ENCODE assay signal across 23 cellular contexts in genomic region chr2:10502803-10503107, GRCh38. TPM values are rescaled to one million over a fixed set of nuclear protein-coding genes. Genes with fewer than 3 reads are reported as not detected.
A peak's percentile ranks its signal among the peaks of the same experiment; 100 is the strongest.
DNase-seq lines count a peak whose midpoint lies in the region; ATAC-seq, FAIRE-seq and TF ChIP-seq lines count a peak whose summit lies in the region.
"Had no signal": no experiment of that assay in that cellular context is flagged by ENCODE, and none has a peak within 500 bp of the region (broad histone marks: within the 10 kb centered on the region; RNA-seq: fewer than 3 reads in every experiment).

No MANE protein-coding gene starts in this region.

- H3K79me1 ChIP-seq in H1 (ENCODE audit: low read depth, low read length) (no peaks in the 10 kb centered on the region; the same call in 1 of the 2 replicates), neuronal stem cell (ENCODE audit: low read depth, low read length) (no peaks in the 10 kb centered on the region)

- no peak for TF ChIP-seq POLR2A in H1 (IDR thresholded peaks at IDR 0.05; ENCODE audit: control extremely low read depth in 1 of 2, low read depth in 2 of 2, low read length in 2 of 2)

- no peak overlapping the region for H2BK5ac ChIP-seq in H1 (ENCODE audit: low read depth, low read length)
- H2BK5ac ChIP-seq in neuronal stem cell (ENCODE audit: low read length), result no peak overlapping the region

- H3F3A ChIP-seq in smooth muscle cell (ENCODE audit: low read depth), result no peaks in the 10 kb centered on the region

- intact Hi-C loops in Right ventricle myocardium superior (cut with DNase I), result no loop called here
- intact Hi-C loops in mammary epithelial cell (cut with micrococcal nuclease), result no loop called here

- no peak overlapping the region for H3K4me2 ChIP-seq in H1 (ENCODE audit: insufficient read depth in 1 of 2, low read depth in 2 of 2, low read length in 2 of 2)
- H3K4me2 ChIP-seq in neuronal stem cell (ENCODE audit: insufficient read depth, low read length, poor library complexity, severe bottlenecking), result no peak overlapping the region
- no peak overlapping the region for H3K4me2 ChIP-seq in mammary epithelial cell (ENCODE audit: insufficient read depth, low read depth, low read length)
- H3K4me2 ChIP-seq in smooth muscle cell, result no peak overlapping the region
- H3K4me2 ChIP-seq: A549; BLaER1 treated with 17β-estradiol and CSF1 and Interleukin-3, amounts not matched to agents 10 nM and 100 nM; GM23338 had no signal

- H3K23me2 ChIP-seq in H1 (ENCODE audit: low read depth, low read length), result no peaks in the 10 kb centered on the region

- H3K23ac ChIP-seq in H1 (ENCODE audit: insufficient read length) (no peak overlapping the region), neuronal stem cell (ENCODE audit: low read depth, low read length, poor library complexity) (no peak overlapping the region)

- H2AFZ ChIP-seq in H1 (ENCODE audit: low read length) (no peak overlapping the region), neuronal stem cell (ENCODE audit: low read length) (peak overlapping the region; percentile 32), mammary epithelial cell (ENCODE audit: low read depth, low read length) (no peak overlapping the region), smooth muscle cell (ENCODE audit: low read depth) (no peak overlapping the region)
- H2AFZ ChIP-seq: GM23338 had no signal

- H4K91ac ChIP-seq in H1 (replicated peaks; ENCODE audit: insufficient read length, low read length), result no peak overlapping the region
- no peak overlapping the region for H4K91ac ChIP-seq in neuronal stem cell (ENCODE audit: low read depth, low read length, poor library complexity)

- CTCF ChIA-PET in H1 (lab: Charles Lee; ENCODE audit: partially characterized antibody), result interaction anchor here (1.0 to 3.0 kb wide), 2 partner anchors 17 to 68 kb away, joined by 3 to 10 read pairs; no protein-coding TSS in a partner anchor
- CTCF ChIA-PET in mammary epithelial cell (lab: Charles Lee; ENCODE audit: low non-redundant PET), result no interaction called here

- peaks cover 12% of the 10 kb centered on the region for H3K27me3 Mint-ChIP-seq in type B pancreatic cell
- H3K27me3 Mint-ChIP-seq: CD4-positive, alpha-beta T cell had no signal

- H3K36me3 Mint-ChIP-seq in type B pancreatic cell, result no peaks in the 10 kb centered on the region

- in situ Hi-C loops in mammary epithelial cell (cut with MboI; ENCODE audit: low sequenced_read_pairs in 2 of 2), result no loop called here

- no peak overlapping the region for H2BK15ac ChIP-seq in H1 (ENCODE audit: low read length)
- no peak overlapping the region for H2BK15ac ChIP-seq in neuronal stem cell (ENCODE audit: low read length)

- H2AK5ac ChIP-seq in H1 (ENCODE audit: low read depth, low read length), result no peak overlapping the region
- H2AK5ac ChIP-seq in neuronal stem cell (ENCODE audit: low read depth, low read length), result no peak overlapping the region

- DNase-seq in right atrium auricular region (ENCODE audit: low spot score) (peak; percentile 21), Right ventricle myocardium superior (no peak), H1 (ENCODE audit: low read depth in 1 of 2, low spot score in 2 of 2) (no peak), neuronal stem cell (ENCODE audit: low spot score) (no peak), type B pancreatic cell (ENCODE audit: extremely low spot score, unreplicated experiment) (no peak), foreskin melanocyte (no peak), mammary epithelial cell (no peak), smooth muscle cell (lab: John Stamatoyannopoulos, UW; ENCODE audit: unreplicated experiment) (no peak)
- DNase-seq: AML-193; CD4-positive, alpha-beta T cell; HCEC 1CT; KBM-7; NCI-H1105 treated with DMSO at 0.1 percent for 48 hours; NCI-H2029; NCI-H446; NCI-H524 treated with DMSO at 0.1 percent for 48 hours; NCI-H774; SJCRH30 had no signal

- no peak overlapping the region for H3K14ac ChIP-seq in H1 (ENCODE audit: insufficient read length)
- H3K14ac ChIP-seq in neuronal stem cell (ENCODE audit: low read length), result no peak overlapping the region

- H3K4ac ChIP-seq in H1 (replicated peaks; ENCODE audit: insufficient read length, low read depth, low read length), result no peak overlapping the region
- no peak overlapping the region for H3K4ac ChIP-seq in neuronal stem cell (ENCODE audit: low read length)

- no peak overlapping the region for H3K27ac ChIP-seq in right atrium auricular region
- no peak overlapping the region for H3K27ac ChIP-seq in H1 (ENCODE audit: low read depth, low read length)
- no peak overlapping the region for H3K27ac ChIP-seq in neuronal stem cell (replicated peaks; ENCODE audit: low read length)
- no peak overlapping the region for H3K27ac ChIP-seq in mammary epithelial cell (ENCODE audit: insufficient read depth, low read depth, low read length)
- H3K27ac ChIP-seq in smooth muscle cell (ENCODE audit: low read depth), result no peak overlapping the region
- H3K27ac ChIP-seq: A549, SJCRH30 had no signal

- H3K27ac Mint-ChIP-seq in type B pancreatic cell, result peak overlapping the region; percentile 28
- H3K27ac Mint-ChIP-seq: CD4-positive, alpha-beta T cell; GM23338 had no signal

- H3K4me3 Mint-ChIP-seq in type B pancreatic cell, result no peak overlapping the region
- H3K4me3 Mint-ChIP-seq: CD4-positive, alpha-beta T cell; GM23338 had no signal

- H3K4me3 ChIP-seq in right atrium auricular region (no peak overlapping the region), H1 (ENCODE audit: extremely low read depth in 1 of 4, insufficient read depth in 2 of 4, low read depth in 3 of 4, low read length in 4 of 4) (no peak overlapping the region), neuronal stem cell (ENCODE audit: low read length in 2 of 2) (no peak overlapping the region), mammary epithelial cell (replicated peaks in 1 of 3; ENCODE audit: insufficient read depth in 1 of 3, low read depth in 2 of 3, low read length in 3 of 3) (no peak overlapping the region), smooth muscle cell (no peak overlapping the region)
- H3K4me3 ChIP-seq: A549; BLaER1 treated with 17β-estradiol and CSF1 and Interleukin-3, amounts not matched to agents 10 nM and 100 nM; GM23338; SJCRH30 had no signal

- H2BK12ac ChIP-seq in H1 (ENCODE audit: low read depth, low read length) (no peak overlapping the region), neuronal stem cell (ENCODE audit: low read length) (peak overlapping the region; percentile 14)

- no peak overlapping the region for H2BK20ac ChIP-seq in H1 (ENCODE audit: low read length)

- no peaks in the 10 kb centered on the region for H3K9me3 ChIP-seq in right atrium auricular region
- H3K9me3 ChIP-seq in H1 (ENCODE audit: insufficient read depth in 2 of 2, low read depth in 1 of 2, low read length in 1 of 2), result no peaks in the 10 kb centered on the region
- H3K9me3 ChIP-seq in neuronal stem cell (replicated peaks in 1 of 2; ENCODE audit: control insufficient read depth in 2 of 2, insufficient read depth in 1 of 2, low read depth in 1 of 2, low read length in 2 of 2), result no peaks in the 10 kb centered on the region
- H3K9me3 ChIP-seq in mammary epithelial cell (replicated peaks; ENCODE audit: insufficient read depth, low read length), result no peaks in the 10 kb centered on the region
- H3K9me3 ChIP-seq in smooth muscle cell (replicated peaks; ENCODE audit: low read depth), result no peaks in the 10 kb centered on the region
- H3K9me3 ChIP-seq: A549; BLaER1 treated with 17β-estradiol and CSF1 and Interleukin-3, amounts not matched to agents 10 nM and 100 nM; SJCRH30 had no signal

- BruUV-seq in mammary epithelial cell (replicated peaks; lab: Mats Ljungman, UMichigan), result no TSS peak

- no peak for ATAC-seq in Right ventricle myocardium superior (ENCODE audit: poor library complexity)
- ATAC-seq: A549, GM23338 had no signal

- H4K20me1 ChIP-seq in H1 (replicated peaks in 1 of 2; ENCODE audit: control insufficient read depth in 1 of 2, insufficient read depth in 2 of 2, low read length in 2 of 2) (no peaks in the 10 kb centered on the region), mammary epithelial cell (ENCODE audit: insufficient read depth, low read length) (no peaks in the 10 kb centered on the region), smooth muscle cell (ENCODE audit: low read depth) (no peaks in the 10 kb centered on the region)

- H4K8ac ChIP-seq in H1 (ENCODE audit: extremely low read depth, insufficient read depth, low read length) (peak overlapping the region; percentile 57; the same call in 1 of the 2 replicates), neuronal stem cell (ENCODE audit: low read depth, low read length) (no peak overlapping the region)

- H3K9ac ChIP-seq in H1 (replicated peaks in 1 of 4; ENCODE audit: extremely low read depth in 1 of 4, low read depth in 3 of 4, low read length in 3 of 4), result no peak overlapping the region
- H3K9ac ChIP-seq in neuronal stem cell (ENCODE audit: low read depth, low read length, poor library complexity), result no peak overlapping the region
- no peak overlapping the region for H3K9ac ChIP-seq in mammary epithelial cell (ENCODE audit: insufficient read depth, low read length)
- H3K9ac ChIP-seq in smooth muscle cell (ENCODE audit: low read depth), result no peak overlapping the region
- H3K9ac ChIP-seq: BLaER1 treated with 17β-estradiol and CSF1 and Interleukin-3, amounts not matched to agents 10 nM and 100 nM had no signal

- FAIRE-seq in H1 (lab: Jason Lieb, UNC), result no peak
- FAIRE-seq: A549, D721Med, HTR-8/SVneo had no signal

- no peak overlapping the region for H3K18ac ChIP-seq in H1 (ENCODE audit: extremely low read depth, low read length)
- H3K18ac ChIP-seq in neuronal stem cell (ENCODE audit: low read length), result peak overlapping the region; percentile 1

- no peaks in the 10 kb centered on the region for H3K9me3 Mint-ChIP-seq in type B pancreatic cell
- H3K9me3 Mint-ChIP-seq: CD4-positive, alpha-beta T cell; GM23338 had no signal

- POLR2A ChIA-PET in H1 (lab: Charles Lee; ENCODE audit: partially characterized antibody), result no interaction called here

- no peak overlapping the region for H3K56ac ChIP-seq in H1 (replicated peaks; ENCODE audit: insufficient read length, low read depth, low read length)

- H3K4me1 ChIP-seq in right atrium auricular region, result no peaks in the 10 kb centered on the region
- H3K4me1 ChIP-seq in H1 (replicated peaks in 1 of 4; ENCODE audit: control insufficient read depth in 3 of 4, insufficient read depth in 4 of 4, low read length in 3 of 4), result no peaks in the 10 kb centered on the region
- H3K4me1 ChIP-seq in neuronal stem cell (ENCODE audit: control insufficient read depth in 2 of 2, insufficient read depth in 1 of 2, low read depth in 1 of 2, low read length in 2 of 2), result peaks cover 9 to 14% of the 10 kb centered on the region in 2 donors
- peaks cover 18% of the 10 kb centered on the region for H3K4me1 ChIP-seq in mammary epithelial cell (ENCODE audit: insufficient read depth, low read length)
- no peaks in the 10 kb centered on the region for H3K4me1 ChIP-seq in smooth muscle cell (ENCODE audit: low read depth)

- no peak overlapping the region for H4K5ac ChIP-seq in H1 (ENCODE audit: insufficient read length, low read depth, low read length)

- no peak overlapping the region for H2BK120ac ChIP-seq in H1 (replicated peaks; ENCODE audit: low read depth, low read length)
- no peak overlapping the region for H2BK120ac ChIP-seq in neuronal stem cell (ENCODE audit: low read depth, low read length)

- TF ChIP-seq CTCF in right atrium auricular region (IDR thresholded peaks at IDR 0.05), result no peak
- TF ChIP-seq CTCF in H1 (IDR thresholded peaks at IDR 0.05; ENCODE audit: control extremely low read depth in 1 of 3, insufficient read depth in 1 of 3, low read depth in 1 of 3, low read length in 3 of 3), result no peak
- TF ChIP-seq CTCF in type B pancreatic cell (conservative IDR thresholded peaks at IDR 0.05), result no peak
- no peak for TF ChIP-seq CTCF in mammary epithelial cell (conservative IDR thresholded peaks at IDR 0.05 in 1 of 2, IDR thresholded peaks at IDR 0.05 in 1 of 2; ENCODE audit: extremely low read depth in 1 of 2, insufficient read depth in 1 of 2, low read depth in 1 of 2, low read length in 2 of 2)
- TF ChIP-seq CTCF in smooth muscle cell (IDR thresholded peaks at IDR 0.05; ENCODE audit: borderline replicate concordance, insufficient read depth, poor library complexity, severe bottlenecking), result no peak

- TF ChIP-seq EP300 in H1 (IDR thresholded peaks at IDR 0.05; ENCODE audit: borderline replicate concordance in 1 of 2, low read depth in 2 of 2, low read length in 2 of 2), result no peak

- no peak for TF ChIP-seq RAD21 in H1 (IDR thresholded peaks at IDR 0.05 in 1 of 2, conservative IDR thresholded peaks at IDR 0.05 in 1 of 2; ENCODE audit: low read depth in 2 of 2, low read length in 2 of 2)

- H3K36me3 ChIP-seq in right atrium auricular region (no peaks in the 10 kb centered on the region), H1 (ENCODE audit: control insufficient read depth in 2 of 4, insufficient read depth in 4 of 4, low read length in 3 of 4) (no peaks in the 10 kb centered on the region), neuronal stem cell (replicated peaks in 1 of 2; ENCODE audit: control insufficient read depth in 2 of 2, insufficient read depth in 2 of 2, low read length in 2 of 2) (no peaks in the 10 kb centered on the region), mammary epithelial cell (ENCODE audit: insufficient read depth, low read length) (no peaks in the 10 kb centered on the region), smooth muscle cell (ENCODE audit: low read depth) (no peaks in the 10 kb centered on the region)
- H3K36me3 ChIP-seq: BLaER1 treated with 17β-estradiol and CSF1 and Interleukin-3, amounts not matched to agents 10 nM and 100 nM; SJCRH30 had no signal

- WGBS in H1 (ENCODE audit: extremely low coverage in 1 of 2, insufficient coverage in 1 of 2, insufficient read length in 1 of 2, insufficient replicate concordance in 2 of 2, low coverage in 1 of 2, low lambda C conversion rate in 2 of 2, missing lambda C conversion rate in 1 of 2), 2 experiments, result 84% methylated on average over 3 of the region's 3 CpGs; no CpG with 5 or more reads in 1 of the 2 experiments
- WGBS in neuronal stem cell (ENCODE audit: extremely low coverage in 2 of 2, insufficient read length in 2 of 2, insufficient replicate concordance in 1 of 2), 2 donors, result no CpG with 5 or more reads among the region's 3 CpGs
- 96% methylated on average over 3 of the region's 3 CpGs for WGBS in mammary epithelial cell (ENCODE audit: low coverage, missing lambda C conversion rate)
- 92% methylated on average over 3 of the region's 3 CpGs for WGBS in smooth muscle cell (ENCODE audit: low lambda C conversion rate)

- H3K4me1 Mint-ChIP-seq in type B pancreatic cell (ENCODE audit: unreplicated experiment), result peaks cover 11% of the 10 kb centered on the region

- H3K79me2 ChIP-seq in H1 (ENCODE audit: control insufficient read depth in 1 of 2, insufficient read depth in 2 of 2, low read length in 2 of 2) (no peaks in the 10 kb centered on the region), mammary epithelial cell (ENCODE audit: insufficient read depth, low read length) (no peaks in the 10 kb centered on the region), smooth muscle cell (ENCODE audit: low read depth) (no peaks in the 10 kb centered on the region)

- no peaks in the 10 kb centered on the region for H3K27me3 ChIP-seq in right atrium auricular region
- no peaks in the 10 kb centered on the region for H3K27me3 ChIP-seq in H1 (replicated peaks in 1 of 4; ENCODE audit: control insufficient read depth in 3 of 4, extremely low read depth in 1 of 4, insufficient read depth in 3 of 4, low read length in 3 of 4)
- H3K27me3 ChIP-seq in neuronal stem cell (ENCODE audit: control insufficient read depth in 3 of 3, insufficient read depth in 3 of 3, low read depth in 1 of 3, low read length in 3 of 3), result peaks cover 0 to 63% (median 0%) of the 10 kb centered on the region in 3 experiments
- H3K27me3 ChIP-seq in mammary epithelial cell (ENCODE audit: insufficient read depth, low read length), result peaks cover 3% of the 10 kb centered on the region
- peaks cover 4% of the 10 kb centered on the region for H3K27me3 ChIP-seq in smooth muscle cell (ENCODE audit: low read depth)
- H3K27me3 ChIP-seq: BLaER1 treated with 17β-estradiol and CSF1 and Interleukin-3, amounts not matched to agents 10 nM and 100 nM; SJCRH30 had no signal

- dilution Hi-C loops in mammary epithelial cell (cut with HindIII; ENCODE audit: low sequenced_read_pairs), result no loop called here

RNA-seq across cellular contexts. Expression of gene ODC1, which starts 54.6 kb away (rescaled TPM):
- 10 to 100 TPM; 41.3 to 73.9 TPM for total RNA-seq in right atrium auricular region
- total RNA-seq in Right ventricle myocardium superior, result 33.2 TPM
- total RNA-seq in H1 (2021; fragmentation: NEBNext Ultra II Directional; extraction: Animal tissue kit (Norgen Biotek cat#: 25700)), result 73.6 and 76.7 TPM in 2 replicates
- polyA plus RNA-seq in H1 (2011; rRNA removed), result 39.9 and 57.2 TPM in 2 replicates
- polyA plus RNA-seq in H1 (2011; cell fraction: cytosol; rRNA removed), result 52.1 TPM
- polyA plus RNA-seq in H1 (2011; cell fraction: nucleus; rRNA removed), result 28.3 TPM
- polyA plus RNA-seq in H1 (2012, experiment 1 of 2), result 51.1 to 69.3 TPM (median 56.4 TPM) in 4 replicates
- polyA plus RNA-seq in H1 (2012, experiment 2 of 2), result 47.0 TPM
- 36.2 TPM for polyA plus RNA-seq in H1 (2013, experiment 1 of 2)
- polyA plus RNA-seq in H1 (2013, experiment 2 of 2), result 38.4 TPM
- 62.9 and 69.6 TPM in 2 replicates for polyA minus RNA-seq in H1 (2011; rRNA and poly(A)+ RNA removed)
- 26.7 TPM for polyA minus RNA-seq in H1 (2011; cell fraction: cytosol; rRNA and poly(A)+ RNA removed)
- polyA minus RNA-seq in H1 (2011; cell fraction: nucleus; rRNA and poly(A)+ RNA removed), result 24.6 TPM
- polyA plus RNA-seq in neuronal stem cell (2013, experiment 1 of 2), result 196 TPM
- 192 TPM for polyA plus RNA-seq in neuronal stem cell (2013, experiment 2 of 2)
- 60.7 and 135 TPM in 2 replicates for total RNA-seq in type B pancreatic cell (ENCODE audit: low replicate concordance)
- total RNA-seq in mammary epithelial cell, result 100 to 1,000 TPM in 1 of 2 donors, 10 to 100 TPM in 1; 64.0 to 161 TPM
- 253 TPM for polyA plus RNA-seq in mammary epithelial cell
- polyA minus RNA-seq in mammary epithelial cell, result 493 TPM
- 27.6 and 34.7 TPM in 2 replicates for total RNA-seq in smooth muscle cell
- polyA plus RNA-seq in smooth muscle cell, result 22.4 and 32.9 TPM in 2 replicates
